In genomic region chr1:193754732-193755427, GRCh38 we compare ENCODE assay signal across 11 cellular contexts.
A peak's percentile ranks its signal among the peaks of the same experiment; 100 is the strongest.
DNase-seq lines count a peak whose midpoint lies in the region; ATAC-seq and TF ChIP-seq lines count a peak whose summit lies in the region.
"Had no signal": no experiment of that assay in that cellular context is flagged by ENCODE, and none has a peak within 500 bp of the region (broad histone marks: within the 10 kb centered on the region; RNA-seq: fewer than 3 reads in every experiment).

No MANE protein-coding gene starts in this region.

- H3K4me1 ChIP-seq in DND-41 (ENCODE audit: insufficient read depth, low read length): no peaks in the 10 kb centered on the region
- no peaks in the 10 kb centered on the region for H3K4me1 ChIP-seq in KMS-11 (ENCODE audit: low read depth, poor library complexity, severe bottlenecking)
- no peaks in the 10 kb centered on the region for H3K4me1 ChIP-seq in thyroid gland

- H3K36me3 ChIP-seq in DND-41 (ENCODE audit: insufficient read depth, low read length): no peaks in the 10 kb centered on the region
- H3K36me3 ChIP-seq in KMS-11 (ENCODE audit: insufficient read depth): no peaks in the 10 kb centered on the region
- no peaks in the 10 kb centered on the region for H3K36me3 ChIP-seq in thyroid gland

- no peak for TF ChIP-seq POLR2A in thyroid gland (IDR thresholded peaks at IDR 0.05)

- H4K20me1 ChIP-seq in DND-41 (ENCODE audit: insufficient read depth, low read length) (no peaks in the 10 kb centered on the region), KMS-11 (ENCODE audit: insufficient read depth) (no peaks in the 10 kb centered on the region)

- H2AFZ ChIP-seq in DND-41 (ENCODE audit: low read depth, low read length): no peak overlapping the region
- no peak overlapping the region for H2AFZ ChIP-seq in KMS-11 (ENCODE audit: low read depth)

- no peak overlapping the region for H3K27ac Mint-ChIP-seq in activated T-cell treated with anti-CD3 and anti-CD28 coated beads, Interleukin-2, amount 50 U/mL, for 72 hours
- H3K27ac Mint-ChIP-seq: activated naive CD8-positive, alpha-beta T cell treated with anti-CD3 and anti-CD28 coated beads for 36 hours had no signal

- peaks cover 0 to 3% of the 10 kb centered on the region in 2 donors for H3K36me3 Mint-ChIP-seq in activated T-cell treated with anti-CD3 and anti-CD28 coated beads, Interleukin-2, amount 50 U/mL, for 72 hours (ENCODE audit: insufficient read depth in 2 of 2)

- no peaks in the 10 kb centered on the region for H3K27me3 Mint-ChIP-seq in activated T-cell treated with anti-CD3 and anti-CD28 coated beads, Interleukin-2, amount 50 U/mL, for 72 hours (ENCODE audit: low read depth)
- H3K27me3 Mint-ChIP-seq: activated naive CD8-positive, alpha-beta T cell treated with anti-CD3 and anti-CD28 coated beads for 36 hours had no signal

- DNase-seq in DND-41 (no peak), iris pigment epithelial cell (ENCODE audit: low read depth) (peak; percentile 24), substantia nigra (lab: John Stamatoyannopoulos, UW) (no peak), thyroid gland (no peak)
- no peak for DNase-seq in activated T-cell treated with anti-CD3 and anti-CD28 coated beads, Interleukin-2, amount 50 U/mL, for 72 hours
- DNase-seq: activated CD4-positive, alpha-beta T cell treated with anti-CD3 and anti-CD28 coated beads, Interleukin-2, amount 50 U/mL, for 4 hours; activated naive CD8-positive, alpha-beta T cell treated with anti-CD3 and anti-CD28 coated beads for 36 hours; SIG-M5 had no signal

- H3K27ac ChIP-seq in DND-41 (ENCODE audit: low read length): no peak overlapping the region
- no peak overlapping the region for H3K27ac ChIP-seq in KMS-11
- H3K27ac ChIP-seq in VCaP: no peak overlapping the region
- no peak overlapping the region for H3K27ac ChIP-seq in substantia nigra (ENCODE audit: low read depth, low read length, poor library complexity, severe bottlenecking)
- H3K27ac ChIP-seq in thyroid gland: no peak overlapping the region

- ATAC-seq in DND-41 (ENCODE audit: insufficient read depth, low read depth) (no peak), HG03139 (IDR thresholded peaks at IDR 0.05; ENCODE audit: unreplicated experiment) (no peak)
- no peak for ATAC-seq in activated T-cell treated with anti-CD3 and anti-CD28 coated beads, Interleukin-2, amount 50 U/mL, for 72 hours (replicated peaks in 1 of 2)

- 94 to 97% methylated on average over 1 of the region's 1 CpG for WGBS in thyroid gland, 2 donors

- intact Hi-C loops in thyroid gland (cut with DNase I): no loop called here

- H3K27me3 ChIP-seq in DND-41 (ENCODE audit: insufficient read depth, low read length, poor library complexity) (no peaks in the 10 kb centered on the region), KMS-11 (ENCODE audit: insufficient read depth, low read depth) (no peaks in the 10 kb centered on the region), thyroid gland (no peaks in the 10 kb centered on the region)

- H3K4me1 Mint-ChIP-seq in activated T-cell treated with anti-CD3 and anti-CD28 coated beads, Interleukin-2, amount 50 U/mL, for 72 hours (ENCODE audit: low read depth): no peaks in the 10 kb centered on the region
- H3K4me1 Mint-ChIP-seq: activated naive CD8-positive, alpha-beta T cell treated with anti-CD3 and anti-CD28 coated beads for 36 hours had no signal

- H3K9me3 Mint-ChIP-seq in activated T-cell treated with anti-CD3 and anti-CD28 coated beads, Interleukin-2, amount 50 U/mL, for 72 hours: peaks cover 0 to 2% of the 10 kb centered on the region in 2 donors

- TF ChIP-seq CTCF in DND-41 (IDR thresholded peaks at IDR 0.05; ENCODE audit: borderline replicate concordance, extremely low read depth, low read length, poor library complexity, severe bottlenecking): peak; percentile 7
- peak; percentile 57 for TF ChIP-seq CTCF in KMS-11 (conservative IDR thresholded peaks at IDR 0.05; ENCODE audit: low read depth, low read length)
- peak; percentile 58 for TF ChIP-seq CTCF in VCaP (conservative IDR thresholded peaks at IDR 0.05)
- TF ChIP-seq CTCF in thyroid gland (IDR thresholded peaks at IDR 0.05): peak in 1 of 6 experiments; percentile 27

- H3K9ac ChIP-seq in DND-41 (ENCODE audit: low read depth, low read length) (no peak overlapping the region), KMS-11 (no peak overlapping the region)

- H3K4me2 ChIP-seq in DND-41 (ENCODE audit: insufficient read depth, low read length) (no peak overlapping the region), KMS-11 (no peak overlapping the region)

- no peak overlapping the region for H3K4me3 Mint-ChIP-seq in activated T-cell treated with anti-CD3 and anti-CD28 coated beads, Interleukin-2, amount 50 U/mL, for 72 hours
- H3K4me3 Mint-ChIP-seq: activated naive CD8-positive, alpha-beta T cell treated with anti-CD3 and anti-CD28 coated beads for 36 hours had no signal

- H3K79me2 ChIP-seq in DND-41 (ENCODE audit: insufficient read depth, low read length) (no peaks in the 10 kb centered on the region), KMS-11 (ENCODE audit: insufficient read depth, low read depth) (no peaks in the 10 kb centered on the region)

- H3K9me3 ChIP-seq in DND-41 (ENCODE audit: insufficient read depth, low read length, severe bottlenecking) (no peaks in the 10 kb centered on the region), thyroid gland (no peaks in the 10 kb centered on the region)

- H3K4me3 ChIP-seq in DND-41 (ENCODE audit: low read depth in 1 of 2, low read length in 2 of 2) (no peak overlapping the region), KMS-11 (IDR thresholded peaks at IDR 0.05; ENCODE audit: insufficient read depth, low read depth, low read length) (no peak overlapping the region), thyroid gland (replicated peaks in 1 of 3) (no peak overlapping the region)
